ENCODE assay signal across 22 cellular contexts in the genomic region with DNA sequence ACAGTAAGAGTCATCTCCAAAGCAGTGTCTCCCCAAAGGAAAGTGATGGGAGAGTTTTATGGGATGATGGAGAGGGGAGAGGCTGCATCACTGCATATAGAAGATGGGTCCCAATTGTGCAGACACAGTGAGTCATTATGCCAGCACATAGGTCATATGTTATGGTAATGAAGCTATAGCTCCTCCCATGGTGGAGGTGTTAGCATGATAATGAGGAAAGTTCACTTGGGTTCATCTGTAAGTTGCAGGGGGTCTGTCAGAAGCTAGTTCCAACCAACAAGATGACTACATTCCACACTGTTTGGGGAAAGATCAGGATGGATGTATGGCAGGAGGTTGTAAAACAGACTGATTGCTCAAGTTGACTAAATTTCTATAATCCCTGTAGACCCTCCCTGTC.
"Had no signal": no experiment of that assay in that cellular context is flagged by ENCODE, and none has a peak within 500 bp of the region (broad histone marks: within the 10 kb centered on the region; RNA-seq: fewer than 3 reads in every experiment).

No MANE protein-coding gene starts in this region.

- H3K4me1 ChIP-seq: body of pancreas, testis, upper lobe of left lung had no signal

- ATAC-seq: activated T-helper 17 cell treated with anti-CD3 and anti-CD28 coated beads, Interleukin-2, amount 50 U/mL, for 72 hours; body of pancreas; effector memory CD8-positive, alpha-beta T cell; left ventricle myocardium superior; mucosa of descending colon; sciatic nerve; stimulated activated memory B cell treated with anti-CD40 and anti-IgM and Interleukin-4, amounts not matched to agents 10 μg/mL and 1 μg/mL and 100 μg/mL, for 72 hours; T-cell had no signal

- DNase-seq: activated B cell treated with CpG ODN at 0.5 μM for 24 hours; activated CD4-positive, alpha-beta memory T cell treated with anti-CD3 and anti-CD28 coated beads for 36 hours; activated CD4-positive, alpha-beta T cell treated with anti-CD3 and anti-CD28 coated beads for 4 hours; activated naive CD4-positive, alpha-beta T cell treated with Interleukin-2 at 50 U/mL for 16 hours; activated naive CD8-positive, alpha-beta T cell treated with anti-CD3 and anti-CD28 coated beads, Interleukin-2, amount 10 ng/mL, durations not matched to agents 7 days and 5 days; activated T-cell treated with anti-CD3 and anti-CD28 coated beads, Interleukin-2, amount 50 U/mL, for 1 hour; body of pancreas; caudate nucleus; effector memory CD8-positive, alpha-beta T cell; foreskin fibroblast; immature natural killer cell; left ventricle myocardium superior; mucosa of descending colon; naive B cell; stimulated activated CD4-positive, alpha-beta T cell treated with anti-CD3 and anti-CD28 coated beads, Interleukin-4, amount 100 ng/mL, for 24 hours; T-cell; testis; upper lobe of left lung had no signal

- H3K27ac Mint-ChIP-seq: activated B cell treated with CpG ODN at 0.5 μM for 24 hours; activated CD4-positive, alpha-beta memory T cell treated with anti-CD3 and anti-CD28 coated beads for 36 hours; activated naive CD8-positive, alpha-beta T cell treated with anti-CD3 and anti-CD28 coated beads, Interleukin-2, amount 10 ng/mL, durations not matched to agents 7 days and 5 days; activated T-helper 17 cell treated with anti-CD3 and anti-CD28 coated beads, Interleukin-2, amount 50 U/mL, for 72 hours; effector memory CD8-positive, alpha-beta T cell; immature natural killer cell; naive B cell; stimulated activated memory B cell treated with anti-CD40 and anti-IgM and Interleukin-4, amounts not matched to agents 10 μg/mL and 1 μg/mL and 100 μg/mL, for 72 hours; T-cell had no signal

- H3K9me3 Mint-ChIP-seq: activated CD4-positive, alpha-beta memory T cell treated with anti-CD3 and anti-CD28 coated beads for 36 hours; activated naive CD8-positive, alpha-beta T cell treated with anti-CD3 and anti-CD28 coated beads, Interleukin-2, amount 10 ng/mL, durations not matched to agents 7 days and 5 days had no signal

- H3K79me2 ChIP-seq: hepatocyte had no signal

- H3K27me3 ChIP-seq: body of pancreas, hepatocyte, testis, upper lobe of left lung had no signal

- H3K27me3 Mint-ChIP-seq: activated B cell treated with CpG ODN at 0.5 μM for 24 hours; activated CD4-positive, alpha-beta memory T cell treated with anti-CD3 and anti-CD28 coated beads for 36 hours; activated naive CD8-positive, alpha-beta T cell treated with anti-CD3 and anti-CD28 coated beads, Interleukin-2, amount 10 ng/mL, durations not matched to agents 7 days and 5 days; activated T-helper 17 cell treated with anti-CD3 and anti-CD28 coated beads, Interleukin-2, amount 50 U/mL, for 72 hours; effector memory CD8-positive, alpha-beta T cell; naive B cell; stimulated activated memory B cell treated with anti-CD40 and anti-IgM and Interleukin-4, amounts not matched to agents 10 μg/mL and 1 μg/mL and 100 μg/mL, for 72 hours; T-cell had no signal

- H2AFZ ChIP-seq: hepatocyte had no signal

- H3K4me2 ChIP-seq: hepatocyte had no signal

- H3K4me1 Mint-ChIP-seq: activated B cell treated with CpG ODN at 0.5 μM for 24 hours; activated naive CD8-positive, alpha-beta T cell treated with anti-CD3 and anti-CD28 coated beads, Interleukin-2, amount 10 ng/mL, durations not matched to agents 7 days and 5 days; activated T-helper 17 cell treated with anti-CD3 and anti-CD28 coated beads, Interleukin-2, amount 50 U/mL, for 72 hours; immature natural killer cell; naive B cell; stimulated activated memory B cell treated with anti-CD40 and anti-IgM and Interleukin-4, amounts not matched to agents 10 μg/mL and 1 μg/mL and 100 μg/mL, for 72 hours; T-cell had no signal

- H3K4me3 Mint-ChIP-seq: activated B cell treated with CpG ODN at 0.5 μM for 24 hours; activated CD4-positive, alpha-beta memory T cell treated with anti-CD3 and anti-CD28 coated beads for 36 hours; activated naive CD8-positive, alpha-beta T cell treated with anti-CD3 and anti-CD28 coated beads, Interleukin-2, amount 10 ng/mL, durations not matched to agents 7 days and 5 days; activated T-helper 17 cell treated with anti-CD3 and anti-CD28 coated beads, Interleukin-2, amount 50 U/mL, for 72 hours; effector memory CD8-positive, alpha-beta T cell; immature natural killer cell; naive B cell; stimulated activated memory B cell treated with anti-CD40 and anti-IgM and Interleukin-4, amounts not matched to agents 10 μg/mL and 1 μg/mL and 100 μg/mL, for 72 hours; T-cell had no signal

- H3K4me3 ChIP-seq: body of pancreas, hepatocyte, mucosa of descending colon, testis, upper lobe of left lung had no signal

- H3K27ac ChIP-seq: body of pancreas, hepatocyte, testis, upper lobe of left lung had no signal

- H3K36me3 ChIP-seq: upper lobe of left lung had no signal

- H3K36me3 Mint-ChIP-seq: activated CD4-positive, alpha-beta memory T cell treated with anti-CD3 and anti-CD28 coated beads for 36 hours; activated naive CD8-positive, alpha-beta T cell treated with anti-CD3 and anti-CD28 coated beads, Interleukin-2, amount 10 ng/mL, durations not matched to agents 7 days and 5 days; naive B cell; stimulated activated memory B cell treated with anti-CD40 and anti-IgM and Interleukin-4, amounts not matched to agents 10 μg/mL and 1 μg/mL and 100 μg/mL, for 72 hours; T-cell had no signal

- H3K9me3 ChIP-seq: body of pancreas, mucosa of descending colon, testis, upper lobe of left lung had no signal
